In the genomic region with DNA sequence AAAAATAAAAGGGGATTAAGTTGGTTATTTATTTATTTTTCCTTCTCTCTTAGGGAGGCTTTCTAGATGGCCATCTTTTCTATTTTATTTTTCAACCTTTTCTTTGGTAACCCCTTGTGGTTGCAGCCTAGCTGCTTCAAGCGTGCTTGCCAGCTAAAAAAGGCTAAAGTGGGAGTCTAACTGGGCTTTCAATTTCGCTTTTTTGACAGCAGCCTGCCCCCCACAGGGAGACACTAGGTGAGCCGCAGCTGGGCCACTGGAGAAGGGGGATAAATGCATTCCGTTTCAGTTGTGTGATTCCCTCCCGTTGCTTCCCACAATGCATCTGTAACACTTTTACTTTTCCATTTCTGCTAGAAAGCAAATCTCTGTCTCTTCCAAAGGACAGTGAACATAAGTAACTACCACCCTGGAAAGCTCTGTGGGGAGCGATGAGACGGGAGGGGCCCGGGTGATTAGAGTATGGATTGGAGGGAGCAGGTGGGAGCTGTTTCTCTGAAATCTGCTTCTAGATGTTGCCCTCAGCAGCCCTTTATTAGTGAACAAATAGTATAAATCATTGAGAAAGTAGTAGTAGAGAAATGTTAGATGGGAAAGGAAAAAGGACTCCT, we compare ENCODE assay signal across 1 cellular context.
TF ChIP-seq lines count a peak whose summit lies in the region.

No MANE protein-coding gene starts in this region.

TF ChIP-seq in WTC11, 78 proteins besides CTCF, POLR2A, EP300 and RAD21 (continued from another document):
- TF ChIP-seq, protein P1, sequence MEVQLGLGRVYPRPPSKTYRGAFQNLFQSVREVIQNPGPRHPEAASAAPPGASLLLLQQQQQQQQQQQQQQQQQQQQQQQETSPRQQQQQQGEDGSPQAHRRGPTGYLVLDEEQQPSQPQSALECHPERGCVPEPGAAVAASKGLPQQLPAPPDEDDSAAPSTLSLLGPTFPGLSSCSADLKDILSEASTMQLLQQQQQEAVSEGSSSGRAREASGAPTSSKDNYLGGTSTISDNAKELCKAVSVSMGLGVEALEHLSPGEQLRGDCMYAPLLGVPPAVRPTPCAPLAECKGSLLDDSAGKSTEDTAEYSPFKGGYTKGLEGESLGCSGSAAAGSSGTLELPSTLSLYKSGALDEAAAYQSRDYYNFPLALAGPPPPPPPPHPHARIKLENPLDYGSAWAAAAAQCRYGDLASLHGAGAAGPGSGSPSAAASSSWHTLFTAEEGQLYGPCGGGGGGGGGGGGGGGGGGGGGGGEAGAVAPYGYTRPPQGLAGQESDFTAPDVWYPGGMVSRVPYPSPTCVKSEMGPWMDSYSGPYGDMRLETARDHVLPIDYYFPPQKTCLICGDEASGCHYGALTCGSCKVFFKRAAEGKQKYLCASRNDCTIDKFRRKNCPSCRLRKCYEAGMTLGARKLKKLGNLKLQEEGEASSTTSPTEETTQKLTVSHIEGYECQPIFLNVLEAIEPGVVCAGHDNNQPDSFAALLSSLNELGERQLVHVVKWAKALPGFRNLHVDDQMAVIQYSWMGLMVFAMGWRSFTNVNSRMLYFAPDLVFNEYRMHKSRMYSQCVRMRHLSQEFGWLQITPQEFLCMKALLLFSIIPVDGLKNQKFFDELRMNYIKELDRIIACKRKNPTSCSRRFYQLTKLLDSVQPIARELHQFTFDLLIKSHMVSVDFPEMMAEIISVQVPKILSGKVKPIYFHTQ (CRISPR knock-in tag; IDR thresholded peaks at IDR 0.05): no peak
- TF ChIP-seq, protein P2, sequence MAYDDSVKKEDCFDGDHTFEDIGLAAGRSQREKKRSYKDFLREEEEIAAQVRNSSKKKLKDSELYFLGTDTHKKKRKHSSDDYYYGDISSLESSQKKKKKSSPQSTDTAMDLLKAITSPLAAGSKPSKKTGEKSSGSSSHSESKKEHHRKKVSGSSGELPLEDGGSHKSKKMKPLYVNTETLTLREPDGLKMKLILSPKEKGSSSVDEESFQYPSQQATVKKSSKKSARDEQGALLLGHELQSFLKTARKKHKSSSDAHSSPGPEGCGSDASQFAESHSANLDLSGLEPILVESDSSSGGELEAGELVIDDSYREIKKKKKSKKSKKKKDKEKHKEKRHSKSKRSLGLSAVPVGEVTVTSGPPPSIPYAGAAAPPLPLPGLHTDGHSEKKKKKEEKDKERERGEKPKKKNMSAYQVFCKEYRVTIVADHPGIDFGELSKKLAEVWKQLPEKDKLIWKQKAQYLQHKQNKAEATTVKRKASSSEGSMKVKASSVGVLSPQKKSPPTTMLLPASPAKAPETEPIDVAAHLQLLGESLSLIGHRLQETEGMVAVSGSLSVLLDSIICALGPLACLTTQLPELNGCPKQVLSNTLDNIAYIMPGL (CRISPR knock-in tag; IDR thresholded peaks at IDR 0.05): no peak
- TF ChIP-seq TEAD1 (CRISPR knock-in tag; IDR thresholded peaks at IDR 0.05): 0 out of 2 replicates have a peak, but pooled peaks have one; percentile 49
- TF ChIP-seq, protein P3, sequence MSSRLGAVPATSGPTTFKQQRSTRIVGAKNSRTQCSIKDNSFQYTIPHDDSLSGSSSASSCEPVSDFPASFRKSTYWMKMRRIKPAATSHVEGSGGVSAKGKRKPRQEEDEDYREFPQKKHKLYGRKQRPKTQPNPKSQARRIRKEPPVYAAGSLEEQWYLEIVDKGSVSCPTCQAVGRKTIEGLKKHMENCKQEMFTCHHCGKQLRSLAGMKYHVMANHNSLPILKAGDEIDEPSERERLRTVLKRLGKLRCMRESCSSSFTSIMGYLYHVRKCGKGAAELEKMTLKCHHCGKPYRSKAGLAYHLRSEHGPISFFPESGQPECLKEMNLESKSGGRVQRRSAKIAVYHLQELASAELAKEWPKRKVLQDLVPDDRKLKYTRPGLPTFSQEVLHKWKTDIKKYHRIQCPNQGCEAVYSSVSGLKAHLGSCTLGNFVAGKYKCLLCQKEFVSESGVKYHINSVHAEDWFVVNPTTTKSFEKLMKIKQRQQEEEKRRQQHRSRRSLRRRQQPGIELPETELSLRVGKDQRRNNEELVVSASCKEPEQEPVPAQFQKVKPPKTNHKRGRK (CRISPR knock-in tag; IDR thresholded peaks at IDR 0.05; ENCODE audit: borderline replicate concordance): no peak
- TF ChIP-seq, protein P4, sequence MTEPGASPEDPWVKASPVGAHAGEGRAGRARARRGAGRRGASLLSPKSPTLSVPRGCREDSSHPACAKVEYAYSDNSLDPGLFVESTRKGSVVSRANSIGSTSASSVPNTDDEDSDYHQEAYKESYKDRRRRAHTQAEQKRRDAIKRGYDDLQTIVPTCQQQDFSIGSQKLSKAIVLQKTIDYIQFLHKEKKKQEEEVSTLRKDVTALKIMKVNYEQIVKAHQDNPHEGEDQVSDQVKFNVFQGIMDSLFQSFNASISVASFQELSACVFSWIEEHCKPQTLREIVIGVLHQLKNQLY (CRISPR knock-in tag; IDR thresholded peaks at IDR 0.05): no peak
